9 cellular contexts compared by ENCODE assay signal in genomic region chr7:113086928-113087277, GRCh38. TPM values are rescaled to one million over a fixed set of nuclear protein-coding genes. Genes with fewer than 3 reads are reported as not detected.
DNase-seq lines count a peak whose midpoint lies in the region; ATAC-seq and TF ChIP-seq lines count a peak whose summit lies in the region.
"Had no signal": no experiment of that assay in that cellular context is flagged by ENCODE, and none has a peak within 500 bp of the region (broad histone marks: within the 10 kb centered on the region; RNA-seq: fewer than 3 reads in every experiment).

No MANE protein-coding gene starts in this region.

- no peaks in the 10 kb centered on the region for H3K9me3 Mint-ChIP-seq in central memory CD8-positive, alpha-beta T cell
- H3K9me3 Mint-ChIP-seq in mesothelial cell of epicardium = no peaks in the 10 kb centered on the region

- peaks cover 4% of the 10 kb centered on the region for H3K36me3 Mint-ChIP-seq in central memory CD8-positive, alpha-beta T cell (ENCODE audit: insufficient read depth)
- no peaks in the 10 kb centered on the region for H3K36me3 Mint-ChIP-seq in mesothelial cell of epicardium

- peak overlapping the region in 10 of 12 donors; percentile 33 to 66 (median 56) for H3K4me3 ChIP-seq in heart left ventricle
- H3K4me3 ChIP-seq in upper lobe of left lung = peak overlapping the region in 3 of 4 donors; percentile 35 to 52 (median 44)
- H3K4me3 ChIP-seq: BLaER1 treated with 17β-estradiol and CSF1 and Interleukin-3, amounts not matched to agents 10 nM and 100 nM had no signal

- H3K36me3 ChIP-seq in heart left ventricle (no peaks in the 10 kb centered on the region), upper lobe of left lung (no peaks in the 10 kb centered on the region)
- H3K36me3 ChIP-seq: BLaER1 treated with 17β-estradiol and CSF1 and Interleukin-3, amounts not matched to agents 10 nM and 100 nM had no signal

- 53 to 74% (median 69%) methylated on average over 3 of the region's 3 CpGs for WGBS in heart left ventricle, 4 donors
- 53 to 55% methylated on average over 3 of the region's 3 CpGs for WGBS in upper lobe of left lung, 2 donors

- H3K4me1 Mint-ChIP-seq in central memory CD8-positive, alpha-beta T cell = peaks cover 10% of the 10 kb centered on the region
- peaks cover 35% of the 10 kb centered on the region for H3K4me1 Mint-ChIP-seq in mesothelial cell of epicardium

- ATAC-seq in heart left ventricle (no peak), left ventricle myocardium superior (no peak), upper lobe of left lung (ENCODE audit: low FRiP score in 2 of 2) (peak in 1 of 2 donors; percentile 9), GM21619 (IDR thresholded peaks at IDR 0.05; ENCODE audit: unreplicated experiment) (no peak), GM19023 (IDR thresholded peaks at IDR 0.05; ENCODE audit: unreplicated experiment) (no peak)
- ATAC-seq in central memory CD8-positive, alpha-beta T cell (replicated peaks; ENCODE audit: extremely low read depth, poor library complexity, severe bottlenecking) = no peak

- H3K27me3 Mint-ChIP-seq in central memory CD8-positive, alpha-beta T cell = peaks cover 58% of the 10 kb centered on the region
- H3K27me3 Mint-ChIP-seq in mesothelial cell of epicardium (ENCODE audit: low read depth) = no peaks in the 10 kb centered on the region

- intact Hi-C loops in heart left ventricle (cut with DNase I) (loop anchor here in 1 of 10 donors (10.0 kb wide), 1 partner anchor 62 kb away; no protein-coding TSS in a partner anchor), left ventricle myocardium superior (cut with micrococcal nuclease) (no loop called here)

- no peak for DNase-seq in heart left ventricle
- no peak for DNase-seq in left ventricle myocardium superior
- DNase-seq in central memory CD8-positive, alpha-beta T cell (ENCODE audit: low spot score in 2 of 2) = no peak
- DNase-seq in mesothelial cell of epicardium (ENCODE audit: low spot score in 2 of 2, unreplicated experiment in 2 of 2) = no peak
- no peak for DNase-seq in upper lobe of left lung
- no peak for DNase-seq in stimulated activated CD4-positive, alpha-beta T cell treated with anti-CD3 and anti-CD28 coated beads, Interleukin-1b, Interleukin-23, amount 100 ng/mL, for 48 hours

- H3K27ac ChIP-seq in heart left ventricle (peak overlapping the region in 6 of 12 donors; percentile 1 to 73 (median 50)), upper lobe of left lung (peak overlapping the region in 1 of 4 donors; percentile 23)
- H3K27ac ChIP-seq: BLaER1 treated with 17β-estradiol and CSF1 and Interleukin-3, amounts not matched to agents 10 nM and 100 nM had no signal

- TF ChIP-seq POLR2A in heart left ventricle (IDR thresholded peaks at IDR 0.05) (no peak), upper lobe of left lung (IDR thresholded peaks at IDR 0.05) (no peak)

- H3K4me1 ChIP-seq in heart left ventricle (peaks cover 0 to 6% (median 0%) of the 10 kb centered on the region in 12 donors), upper lobe of left lung (peaks cover 0 to 12% (median 6%) of the 10 kb centered on the region in 4 donors)

- no peak overlapping the region for H3K27ac Mint-ChIP-seq in central memory CD8-positive, alpha-beta T cell (ENCODE audit: low read depth)
- H3K27ac Mint-ChIP-seq in mesothelial cell of epicardium = peak overlapping the region; percentile 88

- no peak for TF ChIP-seq EP300 in upper lobe of left lung (IDR thresholded peaks at IDR 0.05)

- H3K4me3 Mint-ChIP-seq in central memory CD8-positive, alpha-beta T cell = peak overlapping the region; percentile 30
- peak overlapping the region; percentile 77 for H3K4me3 Mint-ChIP-seq in mesothelial cell of epicardium

- H3K9me3 ChIP-seq in heart left ventricle (no peaks in the 10 kb centered on the region), upper lobe of left lung (no peaks in the 10 kb centered on the region)

- H3K27me3 ChIP-seq in heart left ventricle = peaks cover 0 to 25% (median 0%) of the 10 kb centered on the region in 9 donors
- H3K27me3 ChIP-seq in upper lobe of left lung = no peaks in the 10 kb centered on the region
- H3K27me3 ChIP-seq: BLaER1 treated with 17β-estradiol and CSF1 and Interleukin-3, amounts not matched to agents 10 nM and 100 nM had no signal

- TF ChIP-seq CTCF in heart left ventricle (IDR thresholded peaks at IDR 0.05) = no peak
- no peak for TF ChIP-seq CTCF in mesothelial cell of epicardium (IDR thresholded peaks at IDR 0.05; ENCODE audit: unreplicated experiment)
- TF ChIP-seq CTCF in upper lobe of left lung (IDR thresholded peaks at IDR 0.05) = no peak

RNA-seq across cellular contexts. Expression of gene GPR85, which starts 0.3 kb away (rescaled TPM):
- total RNA-seq in heart left ventricle = 1 to 10 TPM in 3 of 9 donors, under 1 TPM in 5, not detected in 1; 0.16 to 4.5 (median 0.88) TPM
- polyA plus RNA-seq in heart left ventricle = 1 to 10 TPM; 1.2 to 1.8 TPM
- 0.69 TPM for total RNA-seq in left ventricle myocardium superior
- total RNA-seq in mesothelial cell of epicardium = 1.8 to 2.2 TPM (median 2.1 TPM) in 3 replicates
- 1 to 10 TPM in 3 of 6 donors, under 1 TPM in 1, not detected in 2; 0.39 to 3.3 (median 1.7) TPM for total RNA-seq in upper lobe of left lung

RNA-seq across cellular contexts. Expression of gene SMIM30, which starts 31.5 kb away (rescaled TPM):
- total RNA-seq in heart left ventricle (100 to 1,000 TPM in 6 of 9 donors, 10 to 100 TPM in 3; 72.4 to 180 (median 137) TPM), left ventricle myocardium superior (114 TPM), mesothelial cell of epicardium (39.0 to 39.9 TPM (median 39.2 TPM) in 3 replicates), upper lobe of left lung (10 to 100 TPM in 5 of 6 donors, 1 to 10 TPM in 1; 8.4 to 48.8 (median 34.9) TPM)
- polyA plus RNA-seq in heart left ventricle = 100 to 1,000 TPM in 1 of 2 donors, 10 to 100 TPM in 1; 83.8 to 378 TPM
